ENCODE assay signal across 2 cellular contexts in the genomic region with DNA sequence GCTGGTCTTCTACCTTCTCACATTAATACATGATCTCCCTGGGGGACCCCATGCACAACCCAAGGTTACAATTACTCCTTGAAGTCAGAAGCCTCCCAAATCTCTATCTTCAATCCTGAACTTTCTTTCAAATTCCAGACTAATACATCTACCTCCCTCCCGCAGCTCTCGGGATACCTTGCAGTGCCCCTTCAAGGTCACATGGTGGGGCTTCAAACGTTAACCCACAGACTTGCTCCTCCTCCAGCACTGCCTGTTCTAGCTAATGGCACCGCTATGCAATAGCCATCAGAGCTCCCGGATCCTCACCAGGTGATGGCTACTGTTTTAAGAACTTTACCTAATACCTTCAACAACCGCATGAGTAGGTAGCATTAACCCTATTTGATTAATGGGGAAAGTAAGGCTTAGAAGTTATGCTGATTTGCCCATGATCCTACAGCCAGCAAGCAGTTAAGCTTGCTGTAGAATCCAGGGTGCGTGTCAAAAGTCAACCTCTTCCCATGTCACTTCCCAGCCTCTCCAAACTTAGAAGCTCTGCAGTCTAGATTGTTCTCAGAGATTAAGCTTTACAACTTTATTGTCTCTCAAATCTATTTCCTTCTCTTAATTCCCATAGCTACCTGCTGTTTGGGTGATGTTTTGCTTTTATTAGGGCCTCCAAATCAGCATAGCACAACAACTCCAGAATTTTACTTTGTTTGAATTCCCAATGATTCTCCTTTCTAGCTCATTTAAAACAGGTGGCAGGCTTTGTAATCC.
TF ChIP-seq lines count a peak whose summit lies in the region.

No MANE protein-coding gene starts in this region.

TF ChIP-seq in GM23338, 12 proteins besides CTCF, POLR2A, EP300 and RAD21:
- TF ChIP-seq EZH2 (IDR thresholded peaks at IDR 0.05; ENCODE audit: low read depth, unreplicated experiment) (peak; percentile 32), JUNB (IDR thresholded peaks at IDR 0.05; ENCODE audit: unreplicated experiment) (no peak), CREB1 (CRISPR knock-in tag; IDR thresholded peaks at IDR 0.05; ENCODE audit: low read depth) (no peak)

TF ChIP-seq in WTC11, 78 proteins besides CTCF, POLR2A, EP300 and RAD21:
- TF ChIP-seq, protein P1, sequence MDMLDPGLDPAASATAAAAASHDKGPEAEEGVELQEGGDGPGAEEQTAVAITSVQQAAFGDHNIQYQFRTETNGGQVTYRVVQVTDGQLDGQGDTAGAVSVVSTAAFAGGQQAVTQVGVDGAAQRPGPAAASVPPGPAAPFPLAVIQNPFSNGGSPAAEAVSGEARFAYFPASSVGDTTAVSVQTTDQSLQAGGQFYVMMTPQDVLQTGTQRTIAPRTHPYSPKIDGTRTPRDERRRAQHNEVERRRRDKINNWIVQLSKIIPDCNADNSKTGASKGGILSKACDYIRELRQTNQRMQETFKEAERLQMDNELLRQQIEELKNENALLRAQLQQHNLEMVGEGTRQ (CRISPR knock-in tag; IDR thresholded peaks at IDR 0.05): peak; percentile 68
- no peak for TF ChIP-seq PRRX2 (CRISPR knock-in tag; IDR thresholded peaks at IDR 0.05)
